ENCODE assay signal across 19 cellular contexts in the genomic region with DNA sequence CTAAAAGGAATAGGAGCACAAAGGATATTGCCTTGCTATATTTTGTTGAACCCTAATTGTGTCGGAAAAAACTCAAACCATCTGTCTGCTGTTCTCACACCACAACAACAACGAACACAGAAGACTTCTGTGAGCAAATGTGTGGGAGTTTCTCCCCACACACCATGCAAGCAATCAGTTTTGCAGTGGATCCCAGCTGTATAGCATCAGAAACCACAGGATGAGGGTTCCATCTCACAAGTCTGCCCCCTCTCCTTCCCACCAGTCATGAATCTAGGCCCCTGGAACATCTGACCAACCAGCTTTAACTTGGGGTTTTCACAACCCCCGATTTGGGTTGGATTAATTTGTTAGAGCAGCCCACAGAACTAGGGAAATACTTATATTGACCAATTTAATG.
DNase-seq lines count a peak whose midpoint lies in the region; ATAC-seq and TF ChIP-seq lines count a peak whose summit lies in the region.
"Had no signal": no experiment of that assay in that cellular context is flagged by ENCODE, and none has a peak within 500 bp of the region (broad histone marks: within the 10 kb centered on the region; RNA-seq: fewer than 3 reads in every experiment).

No MANE protein-coding gene starts in this region.

- no peaks in the 10 kb centered on the region for H3K27me3 Mint-ChIP-seq in T-helper 2 cell treated with Interferon-gamma antibody and Interleukin-4, amounts not matched to agents 5 μg/mL and 100 μg/mL, for 36 hours (ENCODE audit: low read depth)

- H3K27ac ChIP-seq in coronary artery = peak overlapping the region; percentile 43 to 77
- H3K27ac ChIP-seq: C4-2B had no signal

- no peak overlapping the region for H3K27ac Mint-ChIP-seq in T-helper 2 cell treated with Interferon-gamma antibody and Interleukin-4, amounts not matched to agents 5 μg/mL and 100 μg/mL, for 36 hours
- H3K27ac Mint-ChIP-seq: IgD-negative memory B cell had no signal

- TF ChIP-seq CTCF in NB4 (IDR thresholded peaks at IDR 0.05; ENCODE audit: low read depth, low read length) (no peak), coronary artery (IDR thresholded peaks at IDR 0.05) (no peak)

- H3K4me3 Mint-ChIP-seq in T-helper 2 cell treated with Interferon-gamma antibody and Interleukin-4, amounts not matched to agents 5 μg/mL and 100 μg/mL, for 36 hours = no peak overlapping the region
- H3K4me3 Mint-ChIP-seq: IgD-negative memory B cell had no signal

- DNase-seq in T-helper 2 cell treated with Interferon-gamma antibody and Interleukin-4, amounts not matched to agents 5 μg/mL and 100 μg/mL, for 36 hours (ENCODE audit: low spot score) = peak; percentile 6
- DNase-seq in T-helper 2 cell = no peak
- peak; percentile 75 for DNase-seq in NB4 (ENCODE audit: low read depth)
- no peak for DNase-seq in coronary artery (ENCODE audit: low spot score)
- peak; percentile 14 for DNase-seq in occipital lobe (lab: John Stamatoyannopoulos, UW)
- DNase-seq in stimulated activated CD4-positive, alpha-beta T cell treated with anti-CD3 and anti-CD28 coated beads, Interleukin-2, amount 100 ng/mL, for 24 hours = no peak
- DNase-seq in SW 1271 (lab: John Stamatoyannopoulos, UW) = no peak
- DNase-seq: 8988T, EL, NCI-H1105 treated with DMSO at 0.1 percent for 48 hours, NCI-H1930, NCI-H2171, NCI-H510A, NCI-H82, SHP77 treated with DMSO at 0.1 percent for 48 hours had no signal

- no peaks in the 10 kb centered on the region for H3K9me3 Mint-ChIP-seq in T-helper 2 cell treated with Interferon-gamma antibody and Interleukin-4, amounts not matched to agents 5 μg/mL and 100 μg/mL, for 36 hours
- H3K9me3 Mint-ChIP-seq: IgD-negative memory B cell had no signal

- no peak for TF ChIP-seq POLR2A in NB4 (IDR thresholded peaks at IDR 0.05; ENCODE audit: extremely low read depth, insufficient read length)

- peaks cover 11% of the 10 kb centered on the region for H3K4me1 Mint-ChIP-seq in T-helper 2 cell treated with Interferon-gamma antibody and Interleukin-4, amounts not matched to agents 5 μg/mL and 100 μg/mL, for 36 hours (ENCODE audit: low read depth)

- H3K4me3 ChIP-seq in NB4 (ENCODE audit: low read depth, low read length) (no peak overlapping the region), coronary artery (no peak overlapping the region)
- H3K4me3 ChIP-seq: HAP-1 had no signal

- H3K36me3 Mint-ChIP-seq in T-helper 2 cell treated with Interferon-gamma antibody and Interleukin-4, amounts not matched to agents 5 μg/mL and 100 μg/mL, for 36 hours (ENCODE audit: low read depth) = no peaks in the 10 kb centered on the region
- H3K36me3 Mint-ChIP-seq: IgD-negative memory B cell had no signal

- ATAC-seq in GM19395 (IDR thresholded peaks at IDR 0.05; ENCODE audit: unreplicated experiment) = no peak

Comparison
In these comparisons a context has a peak if more than half of its experiments do, and no peak if none do; other contexts are left out.
1. DNase-seq: peak in T-helper 2 cell treated with Interferon-gamma antibody and Interleukin-4, amounts not matched to agents 5 μg/mL and 100 μg/mL, for 36 hours (single experiment), NB4 (single experiment) and occipital lobe (single experiment); none in T-helper 2 cell (0 of 5), coronary artery (single experiment), stimulated activated CD4-positive, alpha-beta T cell treated with anti-CD3 and anti-CD28 coated beads, Interleukin-2, amount 100 ng/mL, for 24 hours (0 of 2) and SW 1271 (0 of 2).